7 cellular contexts compared by ENCODE assay signal in genomic region chr14:106592115-106592852, GRCh38.
DNase-seq lines count a peak whose midpoint lies in the region; TF ChIP-seq lines count a peak whose summit lies in the region.
"Not testable (repeated sequence)": the region's sequence is repeated elsewhere in the genome, so short reads cannot be mapped to it uniquely, and the experiment has no call there.

No MANE protein-coding gene starts in this region.

- not testable (repeated sequence) for H3K27ac Mint-ChIP-seq in activated naive CD4-positive, alpha-beta T cell treated with anti-CD3 and anti-CD28 coated beads for 36 hours

- not testable (repeated sequence) for DNase-seq in GM12864 (ENCODE audit: low read depth)
- peak; percentile 24 for DNase-seq in NB4 (ENCODE audit: low read depth)
- DNase-seq in activated CD4-positive, CD25-positive, alpha-beta regulatory T cell (lab: John Stamatoyannopoulos, UW), result peak; percentile 41 to 70 (median 52)
- DNase-seq in activated CD8-positive, alpha-beta memory T cell treated with anti-CD3 and anti-CD28 coated beads, Interleukin-2, amount 50 U/mL, for 4 hours, result peak; percentile 57
- DNase-seq in activated naive CD4-positive, alpha-beta T cell treated with anti-CD3 and anti-CD28 coated beads for 36 hours, result peak; percentile 46
- peak; percentile 40 to 74 for DNase-seq in stimulated activated CD4-positive, alpha-beta T cell treated with anti-CD3 and anti-CD28 coated beads, Interleukin-15, amount 100 ng/mL, for 1 hour (ENCODE audit: low read depth in 1 of 2, low spot score in 1 of 2)
- peak; percentile 17 to 44 for DNase-seq in stimulated activated CD8-positive, alpha-beta memory T cell treated with anti-CD3 and anti-CD28 coated beads, Interleukin-2, amount 100 ng/mL, for 1 hour (ENCODE audit: low read depth in 2 of 2)

- TF ChIP-seq POLR2A in NB4 (IDR thresholded peaks at IDR 0.05; ENCODE audit: extremely low read depth, insufficient read length), result not testable (repeated sequence)

- TF ChIP-seq CTCF in GM12864 (IDR thresholded peaks at IDR 0.05; ENCODE audit: low read depth, low read length, missing control alignments), result peak; percentile 52
- peak; percentile 38 for TF ChIP-seq CTCF in NB4 (IDR thresholded peaks at IDR 0.05; ENCODE audit: low read depth, low read length)

- intact Hi-C loops in activated naive CD4-positive, alpha-beta T cell treated with anti-CD3 and anti-CD28 coated beads for 36 hours (cut with micrococcal nuclease), result not testable (repeated sequence)

- H3K36me3 Mint-ChIP-seq in activated naive CD4-positive, alpha-beta T cell treated with anti-CD3 and anti-CD28 coated beads for 36 hours (ENCODE audit: low read depth), result not testable (repeated sequence)

- CTCF ChIA-PET in activated naive CD4-positive, alpha-beta T cell treated with anti-CD3 and anti-CD28 coated beads for 36 hours (lab: Charles Lee), result interaction anchor here (1.1 to 2.7 kb wide), 6 partner anchors 9 to 83 kb away, joined by 3 to 10 read pairs (median 8); no protein-coding TSS in a partner anchor

- peak overlapping the region; percentile 36 for H3K4me3 Mint-ChIP-seq in activated naive CD4-positive, alpha-beta T cell treated with anti-CD3 and anti-CD28 coated beads for 36 hours

- H3K4me1 Mint-ChIP-seq in activated naive CD4-positive, alpha-beta T cell treated with anti-CD3 and anti-CD28 coated beads for 36 hours (ENCODE audit: low read depth), result not testable (repeated sequence)

- peaks cover 17% of the 10 kb centered on the region for H3K27me3 Mint-ChIP-seq in activated naive CD4-positive, alpha-beta T cell treated with anti-CD3 and anti-CD28 coated beads for 36 hours (ENCODE audit: low read depth)

- not testable (repeated sequence) for H3K4me3 ChIP-seq in GM12864 (ENCODE audit: low read depth, low read length); NB4 (ENCODE audit: low read depth, low read length)

- not testable (repeated sequence) for H3K9me3 Mint-ChIP-seq in activated naive CD4-positive, alpha-beta T cell treated with anti-CD3 and anti-CD28 coated beads for 36 hours
